8 cellular contexts compared by ENCODE assay signal in genomic region chr2:85409719-85410583, GRCh38. TPM values are rescaled to one million over a fixed set of nuclear protein-coding genes. Genes with fewer than 3 reads are reported as not detected.
DNase-seq lines count a peak whose midpoint lies in the region; ATAC-seq and TF ChIP-seq lines count a peak whose summit lies in the region.

TSS of gene CAPG (minus strand) at chr2:85410366. CDS start at chr2:85402145, 8,221 bp downstream.

- peak within 1 kb of the TSS; percentile 58 for H3K4me2 ChIP-seq in skeletal muscle satellite cell (ENCODE audit: low read length)

- peaks cover 33% of the 10 kb centered on the region for H3K4me1 ChIP-seq in skeletal muscle satellite cell (ENCODE audit: control insufficient read depth, insufficient read depth, low read length)

- intact Hi-C loops in cardiac septum (cut with DNase I): no loop called here

- no peaks in the 10 kb centered on the region for H3K9me3 ChIP-seq in skeletal muscle satellite cell (replicated peaks; ENCODE audit: low read length)

- TF ChIP-seq CTCF in foreskin fibroblast (IDR thresholded peaks at IDR 0.05; ENCODE audit: low read depth, low read length): no peak

- no peaks in the 10 kb centered on the region for H3K27me3 ChIP-seq in skeletal muscle satellite cell (ENCODE audit: control insufficient read depth, insufficient read depth, low read length)

- H3K9ac ChIP-seq in skeletal muscle satellite cell (ENCODE audit: low read depth, low read length): peak within 1 kb of the TSS; percentile 26

- H3K36me3 ChIP-seq in skeletal muscle satellite cell (ENCODE audit: insufficient read depth, low read length): no peaks in the 10 kb centered on the region

- H3K4me3 ChIP-seq in skeletal muscle satellite cell (ENCODE audit: low read length) (no peak within 1 kb of the TSS), foreskin fibroblast (ENCODE audit: low read depth in 1 of 2, low read length in 2 of 2) (no peak within 1 kb of the TSS)

- DNase-seq in Daoy (ENCODE audit: low read depth) (peak; percentile 71), LoVo (ENCODE audit: low spot score) (peak; percentile 72), activated T-cell treated with anti-CD3 and anti-CD28 coated beads for 4 hours (peak; percentile 27), cardiac septum (ENCODE audit: low spot score) (peak; percentile 92), foreskin fibroblast (no peak), NK-92 (lab: John Stamatoyannopoulos, UW; ENCODE audit: unreplicated experiment) (no peak)

- peak; percentile 53 for ATAC-seq in GM21737 (IDR thresholded peaks at IDR 0.05; ENCODE audit: unreplicated experiment)

RNA-seq across cellular contexts. Expression of gene CAPG, which starts in this region (rescaled TPM):
- 123 and 141 TPM in 2 replicates for total RNA-seq in Daoy (2014; rRNA removed; shearing (Covaris generic))
- 7.4 TPM for total RNA-seq in cardiac septum
- 40.6 and 57.7 TPM in 2 replicates for total RNA-seq in skeletal muscle satellite cell (2012; rRNA removed)

Comparison
In these comparisons a context has a peak if more than half of its experiments do, and no peak if none do; other contexts are left out.
1. RNA of gene CAPG (total RNA-seq): 123 to 141 TPM in Daoy; 7.4 TPM in cardiac septum (single experiment); every median in the first group is over 10 times any median in the second.
2. DNase-seq: peak in Daoy (single experiment), LoVo (single experiment), activated T-cell treated with anti-CD3 and anti-CD28 coated beads for 4 hours (single experiment) and cardiac septum (single experiment); none in foreskin fibroblast (0 of 2) and NK-92 (single experiment).